In the genomic region with DNA sequence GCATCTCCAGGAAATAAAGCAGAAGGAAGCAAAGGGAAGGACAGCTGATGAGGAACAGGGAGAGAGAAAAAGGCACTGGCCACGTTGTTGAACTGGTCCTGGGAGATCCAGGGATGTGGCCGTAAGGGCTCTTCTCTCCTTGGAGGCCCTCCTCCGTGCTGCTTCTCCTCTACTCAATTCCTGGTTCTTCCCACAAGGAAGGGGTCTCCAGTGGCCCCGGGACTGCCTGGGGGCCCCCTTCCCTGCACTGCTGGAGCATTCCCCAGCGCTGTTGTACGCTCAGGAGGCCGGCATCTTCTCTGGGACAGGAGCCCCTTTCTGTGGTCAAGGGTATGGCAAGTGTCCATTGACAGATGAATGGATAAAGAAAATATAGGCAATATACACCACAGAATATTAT, we compare ENCODE assay signal across 15 cellular contexts.
DNase-seq lines count a peak whose midpoint lies in the region; ATAC-seq and TF ChIP-seq lines count a peak whose summit lies in the region.
"Had no signal": no experiment of that assay in that cellular context is flagged by ENCODE, and none has a peak within 500 bp of the region (broad histone marks: within the 10 kb centered on the region; RNA-seq: fewer than 3 reads in every experiment).

No MANE protein-coding gene starts in this region.

- H3K4me3 Mint-ChIP-seq in T-cell = peak overlapping the region in 1 of 3 donors; percentile 78

- no peaks in the 10 kb centered on the region for H3K9me3 ChIP-seq in thymus (ENCODE audit: control insufficient read depth)
- H3K9me3 ChIP-seq in upper lobe of right lung = no peaks in the 10 kb centered on the region

- H3K9me3 Mint-ChIP-seq in T-cell = peaks cover 4 to 7% (median 6%) of the 10 kb centered on the region in 3 donors

- H3K36me3 ChIP-seq in thymus (ENCODE audit: control insufficient read depth, insufficient read depth) = no peaks in the 10 kb centered on the region
- no peaks in the 10 kb centered on the region for H3K36me3 ChIP-seq in upper lobe of right lung

- peak; percentile 38 for DNase-seq in activated CD8-positive, alpha-beta memory T cell treated with anti-CD3 and anti-CD28 coated beads, Interleukin-2, amount 50 U/mL, for 48 hours
- DNase-seq in activated CD8-positive, alpha-beta memory T cell treated with anti-CD3 and anti-CD28 coated beads for 24 hours = no peak
- DNase-seq in T-cell (no peak), islet precursor cell (peak; percentile 30), upper lobe of right lung (no peak), NCI-H2171 treated with DMSO at 0.1 percent for 48 hours (lab: John Stamatoyannopoulos, UW) (no peak), posterior vena cava (ENCODE audit: low spot score) (no peak)
- DNase-seq: Calu3, DMS53, NCI-H187, NCI-H446, NCI-H69, SHP77 treated with DMSO at 0.1 percent for 48 hours had no signal

- H3K27me3 Mint-ChIP-seq in T-cell = peaks cover 0 to 1% of the 10 kb centered on the region in 2 donors

- H3K36me3 Mint-ChIP-seq in T-cell = peaks cover 2% of the 10 kb centered on the region

- ATAC-seq in T-cell (replicated peaks in 1 of 4) (no peak), upper lobe of right lung (no peak)

- H3K4me1 ChIP-seq in thymus (ENCODE audit: control insufficient read depth, insufficient read depth, low read length) (peaks cover 50% of the 10 kb centered on the region), upper lobe of right lung (no peaks in the 10 kb centered on the region)

- peak overlapping the region; percentile 98 to 99 for H3K27ac Mint-ChIP-seq in T-cell

- H3K27me3 ChIP-seq in thymus (ENCODE audit: control insufficient read depth, insufficient read depth) = no peaks in the 10 kb centered on the region
- H3K27me3 ChIP-seq in upper lobe of right lung = no peaks in the 10 kb centered on the region

- CTCF ChIA-PET in T-cell (lab: Charles Lee) = no interaction called here

- H3K27ac ChIP-seq in thymus (ENCODE audit: low read depth) (peak overlapping the region; percentile 81), upper lobe of right lung (no peak overlapping the region)
- H3K27ac ChIP-seq: C4-2B had no signal

- H3K4me3 ChIP-seq in thymus (ENCODE audit: low read length) (no peak overlapping the region), upper lobe of right lung (no peak overlapping the region)

- 94% methylated on average over 7 of the region's 7 CpGs for WGBS in thymus

- POLR2A ChIA-PET in T-cell (lab: Charles Lee) = no interaction called here

- no peak for TF ChIP-seq CTCF in upper lobe of right lung (IDR thresholded peaks at IDR 0.05)

- intact Hi-C loops in upper lobe of right lung (cut with DNase I) = no loop called here
- intact Hi-C loops in posterior vena cava (cut with DNase I) = no loop called here

- H3K4me1 Mint-ChIP-seq in T-cell = peaks cover 66 to 81% (median 78%) of the 10 kb centered on the region in 3 donors

Comparison
In these comparisons a context has a peak if more than half of its experiments do, and no peak if none do; other contexts are left out.
1. DNase-seq: peak in activated CD8-positive, alpha-beta memory T cell treated with anti-CD3 and anti-CD28 coated beads, Interleukin-2, amount 50 U/mL, for 48 hours (single experiment) and islet precursor cell (single experiment); none in activated CD8-positive, alpha-beta memory T cell treated with anti-CD3 and anti-CD28 coated beads for 24 hours (single experiment), T-cell (0 of 34), upper lobe of right lung (single experiment), NCI-H2171 treated with DMSO at 0.1 percent for 48 hours (single experiment) and posterior vena cava (single experiment).